ENCODE assay signal across 11 cellular contexts in the genomic region with DNA sequence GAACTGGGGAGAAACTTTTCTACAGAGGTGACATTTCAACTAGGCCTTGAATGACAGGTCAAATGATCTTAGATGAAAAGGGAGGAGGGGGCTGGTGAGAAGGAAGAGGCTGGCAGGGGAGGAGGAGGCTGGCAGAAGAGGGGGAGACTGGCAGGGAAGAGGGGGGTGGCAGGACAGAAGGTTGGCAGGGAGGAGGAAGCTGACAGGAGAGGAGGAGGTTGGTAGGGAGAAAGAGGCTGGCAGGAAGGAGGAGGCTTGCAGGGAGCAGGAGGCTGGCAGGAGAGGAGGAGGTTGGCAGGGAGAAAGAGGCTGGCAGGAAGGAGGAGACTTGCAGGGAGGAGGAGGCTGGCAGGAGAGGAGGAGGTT.
DNase-seq lines count a peak whose midpoint lies in the region; ATAC-seq, FAIRE-seq and TF ChIP-seq lines count a peak whose summit lies in the region.
"Had no signal": no experiment of that assay in that cellular context is flagged by ENCODE, and none has a peak within 500 bp of the region (broad histone marks: within the 10 kb centered on the region; RNA-seq: fewer than 3 reads in every experiment).

No MANE protein-coding gene starts in this region.

- no peak overlapping the region for H3K4me3 Mint-ChIP-seq in astrocyte (ENCODE audit: unreplicated experiment)

- peak; percentile 98 for FAIRE-seq in H54 (lab: Jason Lieb, UNC)
- FAIRE-seq in astrocyte (lab: Jason Lieb, UNC) = no peak
- FAIRE-seq: D721Med had no signal

- no peak overlapping the region for H3K27ac Mint-ChIP-seq in astrocyte (ENCODE audit: unreplicated experiment)

- H3K27me3 Mint-ChIP-seq in astrocyte (ENCODE audit: low read depth, unreplicated experiment) = peaks cover 27% of the 10 kb centered on the region

- no peaks in the 10 kb centered on the region for H3K36me3 Mint-ChIP-seq in astrocyte (ENCODE audit: low read depth, unreplicated experiment)

- no peak for TF ChIP-seq CTCF in astrocyte (IDR thresholded peaks at IDR 0.05; ENCODE audit: insufficient read depth, low read depth, low read length)

- ATAC-seq in HG03354 (IDR thresholded peaks at IDR 0.05; ENCODE audit: poor library complexity, severe bottlenecking, unreplicated experiment) = no peak
- ATAC-seq in GM18502 (IDR thresholded peaks at IDR 0.05; ENCODE audit: poor library complexity, unreplicated experiment) = no peak

- DNase-seq in H54 (ENCODE audit: insufficient read length, low spot score) (peak; percentile 51), astrocyte (ENCODE audit: low read depth) (no peak), NCI-H748 (lab: John Stamatoyannopoulos, UW; ENCODE audit: unreplicated experiment) (no peak), NK-92 (lab: John Stamatoyannopoulos, UW; ENCODE audit: unreplicated experiment) (no peak)

- no peaks in the 10 kb centered on the region for H3K4me1 Mint-ChIP-seq in astrocyte (ENCODE audit: low read depth, unreplicated experiment)

- H3K4me3 ChIP-seq in ACC112 (ENCODE audit: low read depth, low read length) = peak overlapping the region; percentile 69
- no peak overlapping the region for H3K4me3 ChIP-seq in astrocyte (ENCODE audit: insufficient read depth, low read depth, low read length)
- peak overlapping the region; percentile 36 to 45 for H3K4me3 ChIP-seq in muscle layer of colon (ENCODE audit: low read depth in 1 of 2, low read length in 2 of 2)

- H2AFZ ChIP-seq in ACC112 (ENCODE audit: low read length, unreplicated experiment) = peak overlapping the region; percentile 51
- peak overlapping the region; percentile 82 for H2AFZ ChIP-seq in astrocyte (ENCODE audit: low read depth, low read length)

- no peak for TF ChIP-seq POLR2A in H54 (IDR thresholded peaks at IDR 0.05; ENCODE audit: low read depth, low read length)

- H3K36me3 ChIP-seq in ACC112 (ENCODE audit: insufficient read depth, low read length) (no peaks in the 10 kb centered on the region), astrocyte (ENCODE audit: insufficient read depth, low read length) (no peaks in the 10 kb centered on the region), muscle layer of colon (ENCODE audit: insufficient read depth, low read length) (no peaks in the 10 kb centered on the region)
- H3K36me3 ChIP-seq: heart right ventricle, upper lobe of left lung had no signal

- H3K9me3 ChIP-seq in astrocyte (ENCODE audit: insufficient read depth, low read depth, low read length) (no peaks in the 10 kb centered on the region), muscle layer of colon (ENCODE audit: low read length) (no peaks in the 10 kb centered on the region)

- H3K79me2 ChIP-seq in ACC112 (ENCODE audit: control insufficient read depth, insufficient read depth, low read length, unreplicated experiment) (no peaks in the 10 kb centered on the region), astrocyte (ENCODE audit: insufficient read depth, low read length) (no peaks in the 10 kb centered on the region)

- H3K4me2 ChIP-seq in astrocyte (ENCODE audit: low read length) = peak overlapping the region; percentile 87

- H3K4me1 ChIP-seq in ACC112 (ENCODE audit: control insufficient read depth, insufficient read depth, low read length, unreplicated experiment) (no peaks in the 10 kb centered on the region), astrocyte (ENCODE audit: insufficient read depth, low read length) (peaks cover 6% of the 10 kb centered on the region), muscle layer of colon (ENCODE audit: insufficient read depth, low read length) (peaks cover 5% of the 10 kb centered on the region)

- H3K27ac ChIP-seq in ACC112 (ENCODE audit: low read depth, low read length) = no peak overlapping the region
- H3K27ac ChIP-seq in astrocyte (ENCODE audit: low read depth, low read length) = no peak overlapping the region
- no peak overlapping the region for H3K27ac ChIP-seq in muscle layer of colon (ENCODE audit: low read depth, low read length)
- H3K27ac ChIP-seq: heart right ventricle had no signal

- peaks cover 9% of the 10 kb centered on the region for H3K27me3 ChIP-seq in ACC112 (ENCODE audit: insufficient read depth, low read length)
- no peaks in the 10 kb centered on the region for H3K27me3 ChIP-seq in astrocyte (ENCODE audit: insufficient read depth, low read length)
- no peaks in the 10 kb centered on the region for H3K27me3 ChIP-seq in muscle layer of colon (ENCODE audit: control insufficient read depth in 1 of 2, insufficient read depth in 2 of 2, low read length in 2 of 2)

- no peaks in the 10 kb centered on the region for H4K20me1 ChIP-seq in astrocyte (ENCODE audit: insufficient read depth, low read length)

- H3K9me3 Mint-ChIP-seq in astrocyte (ENCODE audit: unreplicated experiment) = peaks cover 2% of the 10 kb centered on the region

- H3K9ac ChIP-seq in astrocyte (ENCODE audit: low read length) = no peak overlapping the region
- H3K9ac ChIP-seq in muscle layer of colon (ENCODE audit: low read length) = no peak overlapping the region
